23 cellular contexts compared by ENCODE assay signal in genomic region chr12:53245289-53245688, GRCh38. TPM values are rescaled to one million over a fixed set of nuclear protein-coding genes. Genes with fewer than 3 reads are reported as not detected.
"Had no signal": no experiment of that assay in that cellular context is flagged by ENCODE, and none has a peak within 500 bp of the region (broad histone marks: within the 10 kb centered on the region; RNA-seq: fewer than 3 reads in every experiment).

No MANE protein-coding gene starts in this region.

- H3K9me3 ChIP-seq: esophagus muscularis mucosa, gastroesophageal sphincter, heart left ventricle, left lung, lower lobe of right lung had no signal

- H3K27me3 ChIP-seq: heart left ventricle had no signal

- FAIRE-seq: colon, endothelial cell of umbilical vein, frontal cortex, islet of Langerhans, keratinocyte had no signal

- H3K4me1 ChIP-seq: foreskin keratinocyte, heart left ventricle, left lung, lower lobe of right lung had no signal

- DNase-seq: dermis blood vessel endothelial cell; dorsolateral prefrontal cortex; effector CD4-positive, alpha-beta T cell; effector memory CD4-positive, alpha-beta T cell; foreskin keratinocyte; heart left ventricle; hippocampal formation; left cardiac atrium; left ventricle myocardium superior; lower lobe of right lung; mesendoderm; midbrain had no signal

- ATAC-seq: foreskin keratinocyte, gastroesophageal sphincter, heart left ventricle, left cardiac atrium, left lung, left ventricle myocardium superior, lower lobe of right lung had no signal

- H3K27ac ChIP-seq: coronary artery, dorsolateral prefrontal cortex, esophagus muscularis mucosa, foreskin keratinocyte, gastroesophageal sphincter, heart left ventricle, left lung, lower lobe of right lung had no signal

- H3K4me3 ChIP-seq: coronary artery, dorsolateral prefrontal cortex, esophagus muscularis mucosa, gastroesophageal sphincter, heart left ventricle, left lung, lower lobe of right lung had no signal

- H3K36me3 ChIP-seq: esophagus muscularis mucosa, gastroesophageal sphincter, heart left ventricle, left lung, lower lobe of right lung had no signal

RNA-seq across cellular contexts. Expression of gene ITGB7, which starts 38.2 kb away (rescaled TPM):
- total RNA-seq: endothelial cell of umbilical vein, fibroblast of villous mesenchyme, frontal cortex, lung microvascular endothelial cell had no signal
